In the genomic region with DNA sequence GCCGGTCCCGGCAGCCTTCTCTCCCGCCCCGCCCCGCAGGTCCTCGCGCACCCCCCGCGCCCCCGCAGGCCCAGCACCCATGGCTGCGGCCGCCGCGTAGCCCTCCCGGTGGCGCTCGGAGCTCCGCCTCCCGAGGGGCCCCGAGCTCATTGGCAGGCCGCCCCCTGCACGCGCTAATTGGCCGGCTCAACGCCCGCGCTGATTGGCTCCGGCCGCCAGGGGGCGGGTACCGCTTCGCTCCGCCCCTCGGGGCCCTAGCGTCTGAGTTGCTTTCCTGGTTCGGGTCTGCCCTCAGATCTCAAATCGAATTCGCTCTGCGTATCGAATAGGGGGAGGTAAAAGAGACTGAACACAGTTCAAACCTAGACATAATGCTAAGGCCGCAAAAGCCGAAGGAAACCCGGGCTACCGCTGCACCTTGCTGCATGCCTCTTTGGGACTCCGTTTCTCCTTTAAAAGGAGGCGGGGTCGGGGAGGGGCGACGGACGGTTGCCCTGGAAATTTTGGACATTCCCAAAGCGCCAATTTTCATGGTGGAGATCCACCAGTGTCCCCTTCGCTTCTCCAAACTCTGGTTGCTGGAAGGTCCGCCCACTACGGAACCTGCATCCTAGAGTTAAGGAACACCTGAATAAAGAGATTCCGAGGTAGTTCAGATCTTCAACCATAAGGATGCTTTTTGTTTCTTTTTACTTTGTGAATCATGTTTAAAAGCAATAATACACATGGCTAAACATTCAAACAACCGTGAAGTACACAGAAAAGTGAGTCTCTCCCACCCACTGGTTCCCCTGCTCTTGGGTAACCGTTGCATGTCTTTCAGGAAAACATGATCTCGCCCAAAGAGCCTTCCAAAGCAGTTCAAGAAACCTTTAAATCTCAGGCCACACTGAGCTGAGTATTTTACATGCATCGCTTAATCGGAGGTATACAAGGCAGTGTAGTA, we compare ENCODE assay signal across 8 cellular contexts. TPM values are rescaled to one million over a fixed set of nuclear protein-coding genes. Genes with fewer than 3 reads are reported as not detected.
DNase-seq lines count a peak whose midpoint lies in the region; ATAC-seq and TF ChIP-seq lines count a peak whose summit lies in the region.

A gene (minus strand): TSS at position 117 of the 946 bp plus-strand sequence. CDS start 463 bp downstream, outside the sequence.

- H3K79me2 ChIP-seq in PC-3 (ENCODE audit: low read length), result peaks cover 72% of the 10 kb centered on the region

- ATAC-seq in GM21528 (IDR thresholded peaks at IDR 0.05; ENCODE audit: low FRiP score, unreplicated experiment) (peak; percentile 59), PC-3 (peak; percentile 67), esophagus mucosa (peak; percentile 76)
- peak; percentile 82 to 83 for ATAC-seq in activated T-cell treated with anti-CD3 and anti-CD28 coated beads, Interleukin-2, amount 50 U/mL, for 4 hours

- no peaks in the 10 kb centered on the region for H3K9me2 ChIP-seq in PC-3 (replicated peaks; ENCODE audit: low read length)

- TF ChIP-seq CTCF in PC-3 (conservative IDR thresholded peaks at IDR 0.05; ENCODE audit: low read depth, low read length), result no peak

- peak within 1 kb of the TSS; percentile 91 for H3K4me3 ChIP-seq in PC-3 (ENCODE audit: low read length)

- H3K36me3 Mint-ChIP-seq in IgD-negative memory B cell, result no peaks in the 10 kb centered on the region
- H3K36me3 Mint-ChIP-seq in activated T-cell treated with anti-CD3 and anti-CD28 coated beads, Interleukin-2, amount 50 U/mL, for 4 hours (ENCODE audit: insufficient read depth), result peaks cover 16% of the 10 kb centered on the region

- peak within 1 kb of the TSS; percentile 83 to 98 (median 94) for H3K4me3 Mint-ChIP-seq in IgD-negative memory B cell
- peak within 1 kb of the TSS; percentile 97 for H3K4me3 Mint-ChIP-seq in activated T-cell treated with anti-CD3 and anti-CD28 coated beads, Interleukin-2, amount 50 U/mL, for 4 hours

- CTCF ChIA-PET in PC-3 (lab: Charles Lee), result interaction anchor here (0.5 kb wide), 1 partner anchor 15 kb away, joined by 7 read pairs; no protein-coding TSS in a partner anchor

- intact Hi-C loops in PC-3 (cut with micrococcal nuclease), result loop anchor here (5.0 kb wide), 1 partner anchor 200 kb away; a partner anchor contains a TSS

- peak within 1 kb of the TSS; percentile 99 for H3K4me2 ChIP-seq in PC-3 (ENCODE audit: low read length)

- peak within 1 kb of the TSS; percentile 70 for H3K9ac ChIP-seq in PC-3 (ENCODE audit: low read length)

- no peaks in the 10 kb centered on the region for H3K9me3 ChIP-seq in PC-3 (ENCODE audit: low read length)

- no TSS peak for BruUV-seq in PC-3 (replicated peaks; lab: Mats Ljungman, UMichigan)

- DNase-seq in DMS114 treated with DMSO at 0.1 percent for 48 hours (lab: John Stamatoyannopoulos, UW; ENCODE audit: unreplicated experiment) (peak; percentile 79), PC-3 (peak; percentile 90), myocyte (ENCODE audit: low read depth) (peak; percentile 94)
- peak; percentile 94 for DNase-seq in activated T-cell treated with anti-CD3 and anti-CD28 coated beads, Interleukin-2, amount 50 U/mL, for 4 hours
- DNase-seq in stimulated activated CD8-positive, alpha-beta memory T cell treated with anti-CD3 and anti-CD28 coated beads, Interleukin-7, amount 100 ng/mL, for 48 hours (ENCODE audit: extremely low read depth in 1 of 2, low read depth in 1 of 2), result peak; percentile 92

- peaks cover 48 to 62% (median 51%) of the 10 kb centered on the region in 3 donors for H3K4me1 Mint-ChIP-seq in IgD-negative memory B cell
- peaks cover 74% of the 10 kb centered on the region for H3K4me1 Mint-ChIP-seq in activated T-cell treated with anti-CD3 and anti-CD28 coated beads, Interleukin-2, amount 50 U/mL, for 4 hours (ENCODE audit: low read depth)

- H3K27ac ChIP-seq in PC-3 (ENCODE audit: low read length), result no peak within 1 kb of the TSS

- peak within 1 kb of the TSS; percentile 84 to 92 (median 89) for H3K27ac Mint-ChIP-seq in IgD-negative memory B cell

- no peaks in the 10 kb centered on the region for H3K27me3 ChIP-seq in PC-3 (ENCODE audit: low read length)

- H3K9me3 Mint-ChIP-seq in IgD-negative memory B cell, result no peaks in the 10 kb centered on the region
- H3K9me3 Mint-ChIP-seq in activated T-cell treated with anti-CD3 and anti-CD28 coated beads, Interleukin-2, amount 50 U/mL, for 4 hours, result no peaks in the 10 kb centered on the region

- POLR2A ChIA-PET in PC-3 (lab: Charles Lee; ENCODE audit: unreplicated experiment), result interaction anchor here (0.6 to 1.0 kb wide), 3 partner anchors 199 to 552 kb away, joined by 3 to 25 read pairs (median 5); a partner anchor contains a TSS

- peak within 1 kb of the TSS; percentile 93 for H2AFZ ChIP-seq in PC-3 (ENCODE audit: low read length)

- peaks cover 17% of the 10 kb centered on the region; the same call in 1 of the 2 replicates for H4K20me1 ChIP-seq in PC-3 (ENCODE audit: low read length)

- no peaks in the 10 kb centered on the region for H3K27me3 Mint-ChIP-seq in IgD-negative memory B cell
- no peaks in the 10 kb centered on the region for H3K27me3 Mint-ChIP-seq in activated T-cell treated with anti-CD3 and anti-CD28 coated beads, Interleukin-2, amount 50 U/mL, for 4 hours (ENCODE audit: low read depth)

- peaks cover 27% of the 10 kb centered on the region for H3K4me1 ChIP-seq in PC-3 (ENCODE audit: insufficient read depth, low read length)

- no peaks in the 10 kb centered on the region for H3K36me3 ChIP-seq in PC-3 (ENCODE audit: low read depth, low read length)

- no peaks in the 10 kb centered on the region for H3F3A ChIP-seq in PC-3 (ENCODE audit: low read length, unreplicated experiment)

RNA-seq across cellular contexts. Expression of the gene that starts here (rescaled TPM):
- 11.4 TPM for polyA plus RNA-seq in IgD-negative memory B cell
- 36.1 and 43.2 TPM in 2 replicates for total RNA-seq in PC-3 (2014; rRNA removed)
- total RNA-seq in activated T-cell treated with anti-CD3 and anti-CD28 coated beads, Interleukin-2, amount 50 U/mL, for 4 hours, result 10 to 100 TPM; 27.0 to 30.2 (median 29.5) TPM
- 14.5 TPM for total RNA-seq in esophagus mucosa
- 63.8 and 75.2 TPM in 2 replicates for total RNA-seq in myocyte
- 49.9 TPM for polyA plus RNA-seq in myocyte (2012)
